26 cellular contexts compared by ENCODE assay signal in genomic region chr4:52372269-52372668, GRCh38.
"Had no signal": no experiment of that assay in that cellular context is flagged by ENCODE, and none has a peak within 500 bp of the region (broad histone marks: within the 10 kb centered on the region; RNA-seq: fewer than 3 reads in every experiment).

No MANE protein-coding gene starts in this region.

- DNase-seq: activated B cell treated with CpG ODN at 0.5 μM for 24 hours; activated CD4-positive, alpha-beta memory T cell treated with anti-CD3 and anti-CD28 coated beads for 36 hours; activated CD4-positive, alpha-beta T cell treated with anti-CD3 and anti-CD28 coated beads for 1 hour; activated CD4-positive, alpha-beta T cell treated with anti-CD3 and anti-CD28 coated beads, Interleukin-2, amount 10 ng/mL, durations not matched to agents 7 days and 5 days; activated CD8-positive, alpha-beta memory T cell treated with anti-CD3 and anti-CD28 coated beads for 24 hours; activated effector memory CD4-positive, alpha-beta T cell treated with anti-CD3 and anti-CD28 coated beads, Interleukin-2, amount 50 U/mL, for 16 hours; activated naive CD4-positive, alpha-beta T cell treated with Interleukin-2 at 50 U/mL for 16 hours; activated naive CD8-positive, alpha-beta T cell treated with anti-CD3 and anti-CD28 coated beads, Interleukin-2, amount 50 U/mL, for 24 hours; activated T-cell treated with anti-CD3 and anti-CD28 coated beads, Interleukin-2, amount 50 U/mL, for 4 hours; amniotic stem cell; NCI-H1092 treated with DMSO at 0.1 percent for 48 hours; NCI-H1417 treated with DMSO at 0.1 percent for 48 hours; NCI-H1694; NCI-H2081; NCI-H446; NCI-H524; NCI-H748 treated with DMSO at 0.1 percent for 48 hours; OCI-M1; RPMI8226; T-cell; T-helper 2 cell; T1000 had no signal

- H3K4me3 ChIP-seq: SK-N-MC had no signal

- ATAC-seq: activated naive CD4-positive, alpha-beta T cell treated with anti-CD3 and anti-CD28 coated beads, Interleukin-2, amount 50 U/mL, for 72 hours; activated naive CD8-positive, alpha-beta T cell treated with anti-CD3 and anti-CD28 coated beads, Interleukin-2, amount 50 U/mL, for 24 hours; activated T-cell treated with anti-CD3 and anti-CD28 coated beads, Interleukin-2, amount 50 U/mL, for 4 hours; Panc1; Right ventricle myocardium inferior; T-cell had no signal

- H3K27ac ChIP-seq: SK-N-MC had no signal
